In the genomic region with DNA sequence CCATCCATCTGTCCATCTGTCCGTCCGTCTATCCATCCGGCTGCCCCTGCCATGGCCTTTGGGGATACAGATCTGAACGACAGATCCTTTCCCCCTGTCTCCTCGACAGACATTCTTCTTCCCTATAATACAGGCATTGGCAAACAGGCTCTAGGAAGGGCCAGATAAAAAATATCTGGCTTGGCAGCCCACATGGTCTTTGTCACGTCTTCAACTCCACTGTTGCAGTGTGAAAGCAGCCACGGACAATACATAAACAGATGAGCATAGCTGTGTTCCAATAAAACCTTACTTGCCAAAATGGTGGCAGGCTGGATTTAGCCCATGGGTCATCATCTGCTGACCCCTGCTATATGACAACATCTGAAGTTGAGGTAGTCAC, we compare ENCODE assay signal across 14 cellular contexts.
DNase-seq lines count a peak whose midpoint lies in the region; ATAC-seq and TF ChIP-seq lines count a peak whose summit lies in the region.
"Had no signal": no experiment of that assay in that cellular context is flagged by ENCODE, and none has a peak within 500 bp of the region (broad histone marks: within the 10 kb centered on the region; RNA-seq: fewer than 3 reads in every experiment).

No MANE protein-coding gene starts in this region.

- H3K4me1 ChIP-seq in SK-N-SH (ENCODE audit: control insufficient read depth in 1 of 2, insufficient read depth in 2 of 2, low read depth in 1 of 2, low read length in 1 of 2): peaks cover 7 to 16% of the 10 kb centered on the region in 2 experiments; a peak in 3 of 4 replicates
- peaks cover 26% of the 10 kb centered on the region for H3K4me1 ChIP-seq in fibroblast of lung (ENCODE audit: control insufficient read depth, extremely low read depth, insufficient read depth, low read length)
- peaks cover 2 to 11% of the 10 kb centered on the region in 2 donors for H3K4me1 ChIP-seq in muscle layer of duodenum (ENCODE audit: control insufficient read depth in 1 of 2, insufficient read depth in 2 of 2, low read length in 2 of 2)
- peaks cover 0 to 25% (median 6%) of the 10 kb centered on the region in 4 donors for H3K4me1 ChIP-seq in tibial nerve

- no peak overlapping the region; a peak in 2 of 4 replicates for H3K27ac ChIP-seq in SK-N-SH (ENCODE audit: low read depth in 2 of 2, low read length in 1 of 2)
- peak overlapping the region; percentile 77 for H3K27ac ChIP-seq in fibroblast of lung (ENCODE audit: insufficient read depth, low read length)
- H3K27ac ChIP-seq in muscle layer of duodenum (ENCODE audit: low read length): no peak overlapping the region
- H3K27ac ChIP-seq in tibial nerve: peak overlapping the region in 2 of 4 donors; percentile 38 to 74
- H3K27ac ChIP-seq: 22Rv1 had no signal

- no peaks in the 10 kb centered on the region for H3K9me2 ChIP-seq in SK-N-SH

- no peak overlapping the region for H3K9ac ChIP-seq in SK-N-SH
- peak overlapping the region; percentile 62 for H3K9ac ChIP-seq in fibroblast of lung (ENCODE audit: insufficient read depth, low read length)

- 64% methylated on average over 7 of the region's 7 CpGs for WGBS in SK-N-SH (ENCODE audit: low lambda C conversion rate)
- 47 to 56% methylated on average over 7 of the region's 7 CpGs for WGBS in tibial nerve, 2 donors

- H4K20me1 ChIP-seq in SK-N-SH (ENCODE audit: insufficient read depth) (no peaks in the 10 kb centered on the region), fibroblast of lung (ENCODE audit: control insufficient read depth, extremely low read depth, insufficient read depth, low read length) (no peaks in the 10 kb centered on the region)

- CTCF ChIA-PET in SK-N-SH (lab: Yijun Ruan, JAX): interaction anchor here (0.6 to 7.4 kb wide), 3 partner anchors 10 to 1254 kb away, joined by 3 to 44 read pairs (median 3); no protein-coding TSS in a partner anchor

- ATAC-seq in SK-N-SH treated with all-trans-retinoic acid at 6 μM for 48 hours (no peak), HG02981 (IDR thresholded peaks at IDR 0.05; ENCODE audit: unreplicated experiment) (no peak)

- H3K4me3 ChIP-seq in SK-N-SH (ENCODE audit: low read depth in 2 of 2, low read length in 1 of 2): peak overlapping the region; percentile 31 to 36; a peak in 3 of 4 replicates
- H3K4me3 ChIP-seq in fibroblast of lung (replicated peaks in 1 of 4; ENCODE audit: control extremely low read depth in 1 of 4, insufficient read depth in 1 of 4, low read depth in 3 of 4, low read length in 4 of 4): peak overlapping the region; percentile 36 to 55 (median 48)
- peak overlapping the region; percentile 45 to 63 for H3K4me3 ChIP-seq in muscle layer of duodenum (ENCODE audit: low read depth in 1 of 2, low read length in 2 of 2)
- peak overlapping the region in 3 of 4 donors; percentile 1 to 47 (median 18) for H3K4me3 ChIP-seq in tibial nerve

- no peaks in the 10 kb centered on the region for H3K27me3 ChIP-seq in SK-N-SH (ENCODE audit: insufficient read depth)
- no peaks in the 10 kb centered on the region for H3K27me3 ChIP-seq in fibroblast of lung (ENCODE audit: control insufficient read depth, insufficient read depth, low read length)
- H3K27me3 ChIP-seq in muscle layer of duodenum (ENCODE audit: low read depth, low read length): no peaks in the 10 kb centered on the region
- no peaks in the 10 kb centered on the region for H3K27me3 ChIP-seq in tibial nerve

- H3K36me3 ChIP-seq in SK-N-SH (replicated peaks in 1 of 2; ENCODE audit: control insufficient read depth in 1 of 2, insufficient read depth in 2 of 2, low read length in 1 of 2) (no peaks in the 10 kb centered on the region), fibroblast of lung (ENCODE audit: control insufficient read depth, insufficient read depth, low read length) (no peaks in the 10 kb centered on the region), muscle layer of duodenum (ENCODE audit: control insufficient read depth in 1 of 2, insufficient read depth in 2 of 2, low read length in 2 of 2) (no peaks in the 10 kb centered on the region), tibial nerve (no peaks in the 10 kb centered on the region)

- peak overlapping the region; percentile 71; the same call in 1 of the 2 replicates for H3K4me2 ChIP-seq in SK-N-SH
- H3K4me2 ChIP-seq in fibroblast of lung (ENCODE audit: extremely low read depth, insufficient read depth, low read length): peak overlapping the region; percentile 76

- no peak for DNase-seq in SK-N-SH
- no peak for DNase-seq in fibroblast of lung (ENCODE audit: low read depth in 2 of 2)
- no peak for DNase-seq in tibial nerve (ENCODE audit: low spot score in 2 of 2)
- no peak for DNase-seq in posterior vena cava (ENCODE audit: low spot score)
- DNase-seq in DMS 273 (lab: John Stamatoyannopoulos, UW; ENCODE audit: unreplicated experiment): no peak
- DNase-seq: activated CD4-positive, alpha-beta T cell treated with anti-CD3 and anti-CD28 coated beads, Interleukin-2, amount 50 U/mL, for 1 hour; Calu3; NCI-H1105; NCI-H345; T-helper 1 cell had no signal

- H3F3A ChIP-seq in SK-N-SH (replicated peaks; ENCODE audit: insufficient read depth): peaks cover 15% of the 10 kb centered on the region

- TF ChIP-seq CTCF in SK-N-SH (IDR thresholded peaks at IDR 0.05): no peak
- TF ChIP-seq CTCF in fibroblast of lung (conservative IDR thresholded peaks at IDR 0.05 in 1 of 2, IDR thresholded peaks at IDR 0.05 in 1 of 2; ENCODE audit: low read depth in 1 of 2, low read length in 2 of 2): no peak
- no peak for TF ChIP-seq CTCF in tibial nerve (IDR thresholded peaks at IDR 0.05)

- H3K79me2 ChIP-seq in SK-N-SH (ENCODE audit: insufficient read depth) (no peaks in the 10 kb centered on the region), fibroblast of lung (ENCODE audit: control insufficient read depth, insufficient read depth, low read length) (no peaks in the 10 kb centered on the region)

- H3K9me3 ChIP-seq in SK-N-SH (no peaks in the 10 kb centered on the region), fibroblast of lung (ENCODE audit: control insufficient read depth, insufficient read depth, low read depth, low read length) (no peaks in the 10 kb centered on the region), muscle layer of duodenum (ENCODE audit: control insufficient read depth in 1 of 2, low read length in 2 of 2) (peaks cover 0 to 7% of the 10 kb centered on the region in 2 donors), tibial nerve (peaks cover 0 to 6% (median 0%) of the 10 kb centered on the region in 4 donors)

- POLR2A ChIA-PET in SK-N-SH (lab: Yijun Ruan, JAX): no interaction called here

- no peak for TF ChIP-seq POLR2A in tibial nerve (IDR thresholded peaks at IDR 0.05)

- H2AFZ ChIP-seq in SK-N-SH (ENCODE audit: low read depth): peak overlapping the region; percentile 81
- peak overlapping the region; percentile 32 for H2AFZ ChIP-seq in fibroblast of lung (ENCODE audit: low read length)

- TF ChIP-seq RAD21 in SK-N-SH (IDR thresholded peaks at IDR 0.05; ENCODE audit: low read length): no peak

- intact Hi-C loops in posterior vena cava (cut with DNase I): no loop called here

- TF ChIP-seq EP300 in SK-N-SH (IDR thresholded peaks at IDR 0.05; ENCODE audit: borderline replicate concordance in 1 of 2, low read depth in 1 of 2, low read length in 1 of 2) (no peak), tibial nerve (IDR thresholded peaks at IDR 0.05) (no peak)

TF ChIP-seq in SK-N-SH, 30 proteins besides CTCF, POLR2A, EP300 and RAD21:
- no peak for TF ChIP-seq RFX5 (IDR thresholded peaks at IDR 0.05; ENCODE audit: low read length)
- TF ChIP-seq NRF1 (IDR thresholded peaks at IDR 0.05; ENCODE audit: low read depth, low read length): no peak
- TF ChIP-seq MXI1 (IDR thresholded peaks at IDR 0.05; ENCODE audit: low read depth, low read length): no peak
- no peak for TF ChIP-seq FOXJ3 (CRISPR knock-in tag; IDR thresholded peaks at IDR 0.05)
- no peak for TF ChIP-seq JUND (IDR thresholded peaks at IDR 0.05)
- TF ChIP-seq, protein P1, sequence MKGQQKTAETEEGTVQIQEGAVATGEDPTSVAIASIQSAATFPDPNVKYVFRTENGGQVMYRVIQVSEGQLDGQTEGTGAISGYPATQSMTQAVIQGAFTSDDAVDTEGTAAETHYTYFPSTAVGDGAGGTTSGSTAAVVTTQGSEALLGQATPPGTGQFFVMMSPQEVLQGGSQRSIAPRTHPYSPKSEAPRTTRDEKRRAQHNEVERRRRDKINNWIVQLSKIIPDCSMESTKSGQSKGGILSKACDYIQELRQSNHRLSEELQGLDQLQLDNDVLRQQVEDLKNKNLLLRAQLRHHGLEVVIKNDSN (IDR thresholded peaks at IDR 0.05; ENCODE audit: borderline replicate concordance, low read depth): no peak
- TF ChIP-seq YY1 (IDR thresholded peaks at IDR 0.05; ENCODE audit: low read depth): no peak

TF ChIP-seq in SK-N-SH treated with all-trans-retinoic acid at 6 μM for 48 hours, 23 proteins besides CTCF, POLR2A, EP300 and RAD21 (continues in another document):
- TF ChIP-seq, protein P2, sequence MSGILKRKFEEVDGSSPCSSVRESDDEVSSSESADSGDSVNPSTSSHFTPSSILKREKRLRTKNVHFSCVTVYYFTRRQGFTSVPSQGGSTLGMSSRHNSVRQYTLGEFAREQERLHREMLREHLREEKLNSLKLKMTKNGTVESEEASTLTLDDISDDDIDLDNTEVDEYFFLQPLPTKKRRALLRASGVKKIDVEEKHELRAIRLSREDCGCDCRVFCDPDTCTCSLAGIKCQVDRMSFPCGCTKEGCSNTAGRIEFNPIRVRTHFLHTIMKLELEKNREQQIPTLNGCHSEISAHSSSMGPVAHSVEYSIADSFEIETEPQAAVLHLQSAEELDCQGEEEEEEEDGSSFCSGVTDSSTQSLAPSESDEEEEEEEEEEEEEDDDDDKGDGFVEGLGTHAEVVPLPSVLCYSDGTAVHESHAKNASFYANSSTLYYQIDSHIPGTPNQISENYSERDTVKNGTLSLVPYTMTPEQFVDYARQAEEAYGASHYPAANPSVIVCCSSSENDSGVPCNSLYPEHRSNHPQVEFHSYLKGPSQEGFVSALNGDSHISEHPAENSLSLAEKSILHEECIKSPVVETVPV (CRISPR knock-in tag; IDR thresholded peaks at IDR 0.05): no peak
- TF ChIP-seq PPARA (CRISPR knock-in tag; IDR thresholded peaks at IDR 0.05; ENCODE audit: borderline replicate concordance) (no peak), OSR1 (CRISPR knock-in tag; IDR thresholded peaks at IDR 0.05) (no peak), ISL1 (CRISPR knock-in tag; IDR thresholded peaks at IDR 0.05) (no peak), GLIS3 (CRISPR knock-in tag; IDR thresholded peaks at IDR 0.05) (no peak)
- TF ChIP-seq, protein P3, sequence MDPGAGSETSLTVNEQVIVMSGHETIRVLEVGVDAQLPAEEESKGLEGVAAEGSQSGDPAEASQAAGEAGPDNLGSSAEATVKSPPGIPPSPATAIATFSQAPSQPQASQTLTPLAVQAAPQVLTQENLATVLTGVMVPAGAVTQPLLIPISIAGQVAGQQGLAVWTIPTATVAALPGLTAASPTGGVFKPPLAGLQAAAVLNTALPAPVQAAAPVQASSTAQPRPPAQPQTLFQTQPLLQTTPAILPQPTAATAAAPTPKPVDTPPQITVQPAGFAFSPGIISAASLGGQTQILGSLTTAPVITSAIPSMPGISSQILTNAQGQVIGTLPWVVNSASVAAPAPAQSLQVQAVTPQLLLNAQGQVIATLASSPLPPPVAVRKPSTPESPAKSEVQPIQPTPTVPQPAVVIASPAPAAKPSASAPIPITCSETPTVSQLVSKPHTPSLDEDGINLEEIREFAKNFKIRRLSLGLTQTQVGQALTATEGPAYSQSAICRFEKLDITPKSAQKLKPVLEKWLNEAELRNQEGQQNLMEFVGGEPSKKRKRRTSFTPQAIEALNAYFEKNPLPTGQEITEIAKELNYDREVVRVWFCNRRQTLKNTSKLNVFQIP (CRISPR knock-in tag; IDR thresholded peaks at IDR 0.05; ENCODE audit: borderline replicate concordance, low read depth): no peak
